1 cellular context compared by ENCODE assay signal in genomic region chr18:52288403-52289004, GRCh38.
A peak's percentile ranks its signal among the peaks of the same experiment; 100 is the strongest.
TF ChIP-seq lines count a peak whose summit lies in the region.

No MANE protein-coding gene starts in this region.

TF ChIP-seq in HepG2, 621 proteins besides CTCF, POLR2A, EP300 and RAD21 (continued from another document):
- TF ChIP-seq MIER3 (CRISPR knock-in tag; IDR thresholded peaks at IDR 0.05; ENCODE audit: borderline replicate concordance) (no peak), ZBTB33 (CRISPR knock-in tag; IDR thresholded peaks at IDR 0.05) (no peak), NR1H2 (CRISPR knock-in tag; IDR thresholded peaks at IDR 0.05; ENCODE audit: borderline replicate concordance, low read depth) (no peak), KDM1A (CRISPR knock-in tag; IDR thresholded peaks at IDR 0.05) (no peak), NCOR1 (IDR thresholded peaks at IDR 0.05; ENCODE audit: borderline replicate concordance, low read length) (no peak), ZFP62 (CRISPR knock-in tag; IDR thresholded peaks at IDR 0.05) (no peak), CSRNP1 (CRISPR knock-in tag; IDR thresholded peaks at IDR 0.05) (no peak), HOXA3 (CRISPR knock-in tag; IDR thresholded peaks at IDR 0.05) (no peak), PATZ1 (CRISPR knock-in tag; IDR thresholded peaks at IDR 0.05) (no peak), STAG1 (CRISPR knock-in tag; IDR thresholded peaks at IDR 0.05) (peak; percentile 86)
